ENCODE assay signal across 7 cellular contexts in the genomic region with DNA sequence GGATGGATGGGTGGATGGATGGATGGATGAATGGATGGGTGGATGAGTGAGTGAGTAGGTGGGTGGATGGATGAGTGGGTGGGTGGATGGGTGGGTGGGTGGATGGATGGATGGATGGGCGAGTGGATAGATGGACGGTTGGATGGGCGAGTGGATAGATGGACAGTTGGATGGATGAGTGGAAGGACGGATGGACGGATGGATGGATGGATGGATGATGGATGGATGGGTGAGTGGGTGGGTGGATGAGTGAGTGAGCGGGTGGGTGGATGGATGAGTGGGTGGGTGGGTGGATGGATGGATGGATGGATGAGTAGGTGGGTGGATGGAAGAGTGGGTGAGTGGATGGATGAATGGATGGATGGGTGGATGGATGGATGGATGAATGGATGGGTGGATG. TPM values are rescaled to one million over a fixed set of nuclear protein-coding genes. Genes with fewer than 3 reads are reported as not detected.
"Had no signal": no experiment of that assay in that cellular context is flagged by ENCODE, and none has a peak within 500 bp of the region (broad histone marks: within the 10 kb centered on the region; RNA-seq: fewer than 3 reads in every experiment).

No MANE protein-coding gene starts in this region.

RNA-seq across cellular contexts. Expression of gene DRC7, which starts 35.2 kb away (rescaled TPM):
- total RNA-seq: stomach, suprapubic skin, thoracic aorta, transverse colon, upper lobe of right lung, urinary bladder, vagina had no signal
- polyA plus RNA-seq: stomach, urinary bladder had no signal
